Comparison of ENCODE assay signal across 11 cellular contexts in genomic region chrX:19350831-19351447, GRCh38. TPM values are rescaled to one million over a fixed set of nuclear protein-coding genes. Genes with fewer than 3 reads are reported as not detected.
DNase-seq lines count a peak whose midpoint lies in the region; ATAC-seq and TF ChIP-seq lines count a peak whose summit lies in the region.
"Had no signal": no experiment of that assay in that cellular context is flagged by ENCODE, and none has a peak within 500 bp of the region (broad histone marks: within the 10 kb centered on the region; RNA-seq: fewer than 3 reads in every experiment).

No MANE protein-coding gene starts in this region.

- H3K4me3 Mint-ChIP-seq in CD14-positive monocyte (no peak overlapping the region), T-helper 17 cell (no peak overlapping the region)
- H3K4me3 Mint-ChIP-seq: endodermal cell had no signal

- no peak for DNase-seq in CD14-positive monocyte (ENCODE audit: low spot score)
- DNase-seq in GM19238 (ENCODE audit: insufficient read length, low spot score) = peak; percentile 44
- no peak for DNase-seq in T-helper 17 cell
- no peak for DNase-seq in Right ventricle myocardium inferior (ENCODE audit: missing footprints)
- DNase-seq in NCI-H1092 (lab: John Stamatoyannopoulos, UW) = no peak
- no peak for DNase-seq in NCI-H510A treated with DMSO at 0.1 percent for 48 hours (lab: John Stamatoyannopoulos, UW)
- DNase-seq in DMS 273 treated with DMSO at 0.1 percent for 48 hours (lab: John Stamatoyannopoulos, UW) = no peak
- DNase-seq: endodermal cell, mesendoderm, WERI-Rb-1 had no signal

- H3K4me1 Mint-ChIP-seq in CD14-positive monocyte (peaks cover 17% of the 10 kb centered on the region), T-helper 17 cell (peaks cover 9% of the 10 kb centered on the region)
- H3K4me1 Mint-ChIP-seq: endodermal cell had no signal

- peaks cover 0 to 2% (median 0%) of the 10 kb centered on the region in 3 donors for H3K27me3 Mint-ChIP-seq in CD14-positive monocyte (ENCODE audit: low read depth in 3 of 3)
- H3K27me3 Mint-ChIP-seq in T-helper 17 cell = no peaks in the 10 kb centered on the region

- H3K27ac Mint-ChIP-seq in CD14-positive monocyte (peak overlapping the region; percentile 35 to 83 (median 75)), T-helper 17 cell (peak overlapping the region; percentile 54)
- H3K27ac Mint-ChIP-seq: endodermal cell had no signal

- ATAC-seq in HG03025 (IDR thresholded peaks at IDR 0.05; ENCODE audit: low FRiP score, unreplicated experiment) = peak; percentile 59
- peak; percentile 40 for ATAC-seq in T-helper 17 cell
- no peak for ATAC-seq in Right ventricle myocardium inferior

- TF ChIP-seq CTCF in CD14-positive monocyte (IDR thresholded peaks at IDR 0.05) = no peak

- H3K9me3 Mint-ChIP-seq in CD14-positive monocyte = peaks cover 0 to 2% (median 0%) of the 10 kb centered on the region in 7 donors

- H3K9me3 ChIP-seq in T-helper 17 cell (ENCODE audit: control insufficient read depth, low read length, poor library complexity, severe bottlenecking) = no peaks in the 10 kb centered on the region

- H3K36me3 Mint-ChIP-seq in CD14-positive monocyte = peaks cover 43 to 59% of the 10 kb centered on the region in 2 donors
- peaks cover 3% of the 10 kb centered on the region for H3K36me3 Mint-ChIP-seq in T-helper 17 cell (ENCODE audit: low read depth)

- intact Hi-C loops in CD14-positive monocyte (cut with micrococcal nuclease) (no loop called here), Right ventricle myocardium inferior (cut with DNase I) (no loop called here)

RNA-seq across cellular contexts. Expression of gene PDHA1, which starts 7.2 kb away (rescaled TPM):
- 10 to 100 TPM; 56.0 to 76.3 TPM for polyA plus RNA-seq in CD14-positive monocyte
- total RNA-seq in T-helper 17 cell = 100 to 1,000 TPM in 1 of 2 donors, 10 to 100 TPM in 1; 93.6 to 115 TPM
- 1,288 TPM for total RNA-seq in Right ventricle myocardium inferior

Comparison
In these comparisons a context has a peak if more than half of its experiments do, and no peak if none do; other contexts are left out.
1. RNA of gene PDHA1, which starts 7.2 kb away (total RNA-seq): 1,288 TPM in Right ventricle myocardium inferior (single experiment); 93.6 to 115 TPM in T-helper 17 cell; every median in the first group is over 10 times any median in the second.